In genomic region chr4:94548571-94548970, GRCh38 we compare ENCODE assay signal across 8 cellular contexts.
DNase-seq lines count a peak whose midpoint lies in the region; ATAC-seq, FAIRE-seq and TF ChIP-seq lines count a peak whose summit lies in the region.

No MANE protein-coding gene starts in this region.

- no peak for TF ChIP-seq CTCF in heart left ventricle (IDR thresholded peaks at IDR 0.05)

- H3K27me3 ChIP-seq in heart left ventricle (no peaks in the 10 kb centered on the region), small intestine (ENCODE audit: control insufficient read depth in 2 of 2, insufficient read depth in 2 of 2, low read length in 2 of 2) (no peaks in the 10 kb centered on the region)

- H3K4me3 ChIP-seq in heart left ventricle (no peak overlapping the region), small intestine (ENCODE audit: low read depth in 1 of 2, low read length in 2 of 2) (no peak overlapping the region)

- peaks cover 0 to 21% (median 0%) of the 10 kb centered on the region in 9 donors for H3K36me3 ChIP-seq in heart left ventricle
- peaks cover 0 to 2% of the 10 kb centered on the region in 2 donors for H3K36me3 ChIP-seq in small intestine (ENCODE audit: control insufficient read depth in 2 of 2, insufficient read depth in 2 of 2, low read length in 2 of 2)

- peaks cover 6 to 80% (median 53%) of the 10 kb centered on the region in 12 donors for H3K4me1 ChIP-seq in heart left ventricle
- no peaks in the 10 kb centered on the region for H3K4me1 ChIP-seq in small intestine (ENCODE audit: control insufficient read depth in 2 of 2, insufficient read depth in 1 of 2, low read depth in 1 of 2, low read length in 1 of 2)

- H3K9me3 ChIP-seq in heart left ventricle (no peaks in the 10 kb centered on the region), small intestine (ENCODE audit: control insufficient read depth, low read depth) (no peaks in the 10 kb centered on the region)

- ATAC-seq in heart left ventricle: peak; percentile 72 to 89 (median 84)
- ATAC-seq in GM19023 (IDR thresholded peaks at IDR 0.05; ENCODE audit: unreplicated experiment): no peak
- ATAC-seq in HG03442 (IDR thresholded peaks at IDR 0.05; ENCODE audit: unreplicated experiment): no peak

- no peak for TF ChIP-seq POLR2A in heart left ventricle (IDR thresholded peaks at IDR 0.05)

- FAIRE-seq in small intestine (lab: Jason Lieb, UNC): peak; percentile 51

- intact Hi-C loops in heart left ventricle (cut with DNase I): loop anchor here in 3 of 10 donors (5.0 to 10.0 kb wide), 2 partner anchors 91 to 94 kb away; partner anchors contain the start of gene PDLIM5 (in 2 of the 3)

- peak overlapping the region; percentile 65 to 93 (median 82) for H3K27ac ChIP-seq in heart left ventricle
- no peak overlapping the region for H3K27ac ChIP-seq in small intestine (ENCODE audit: low read depth in 1 of 2, low read length in 1 of 2)

- 0 to 9% (median 7%) methylated on average over 1 of the region's 1 CpG for WGBS in heart left ventricle, 4 donors
- WGBS in small intestine, 3 donors: 43 to 60% (median 47%) methylated on average over 1 of the region's 1 CpG

- DNase-seq in HT-29 (ENCODE audit: low spot score) (peak; percentile 64), UCSD-AML1 (lab: John Stamatoyannopoulos, UW; ENCODE audit: unreplicated experiment) (peak; percentile 12), heart left ventricle (peak in 3 of 5 donors; percentile 30 to 48 (median 38)), small intestine (peak; percentile 36), COLO668 (lab: John Stamatoyannopoulos, UW; ENCODE audit: unreplicated experiment) (no peak)
- DNase-seq in activated effector memory CD4-positive, alpha-beta T cell treated with Interleukin-2 at 50 U/mL for 16 hours: no peak

Comparison
In these comparisons a context has a peak if more than half of its experiments do, and no peak if none do; other contexts are left out.
1. DNase-seq: peak in HT-29 (single experiment), UCSD-AML1 (single experiment), heart left ventricle (3 of 5) and small intestine (single experiment); none in COLO668 (single experiment) and activated effector memory CD4-positive, alpha-beta T cell treated with Interleukin-2 at 50 U/mL for 16 hours (single experiment).
2. ATAC-seq: peak in heart left ventricle (4 of 4); none in GM19023 (single experiment) and HG03442 (single experiment).
3. H3K27ac ChIP-seq: peak in heart left ventricle (12 of 12); none in small intestine (0 of 2).